8 cellular contexts compared by ENCODE assay signal in genomic region chr6:5302220-5302946, GRCh38. TPM values are rescaled to one million over a fixed set of nuclear protein-coding genes. Genes with fewer than 3 reads are reported as not detected.
DNase-seq lines count a peak whose midpoint lies in the region; ATAC-seq and TF ChIP-seq lines count a peak whose summit lies in the region.

No MANE protein-coding gene starts in this region.

- H3K27me3 ChIP-seq in transverse colon, result no peaks in the 10 kb centered on the region
- H3K27me3 ChIP-seq in brain microvascular endothelial cell (replicated peaks), result no peaks in the 10 kb centered on the region
- no peaks in the 10 kb centered on the region for H3K27me3 ChIP-seq in neuronal stem cell (ENCODE audit: control insufficient read depth in 3 of 3, insufficient read depth in 3 of 3, low read depth in 1 of 3, low read length in 3 of 3)

- H3K4ac ChIP-seq in neuronal stem cell (ENCODE audit: low read length), result no peak overlapping the region

- H3K27ac ChIP-seq in transverse colon (no peak overlapping the region), brain microvascular endothelial cell (no peak overlapping the region), neuronal stem cell (replicated peaks; ENCODE audit: low read length) (no peak overlapping the region)

- no peak overlapping the region for H2BK120ac ChIP-seq in neuronal stem cell (ENCODE audit: low read depth, low read length)

- H4K91ac ChIP-seq in neuronal stem cell (ENCODE audit: low read depth, low read length, poor library complexity), result no peak overlapping the region

- H2AK5ac ChIP-seq in neuronal stem cell (ENCODE audit: low read depth, low read length), result no peak overlapping the region

- H3K36me3 ChIP-seq in transverse colon (no peaks in the 10 kb centered on the region), brain microvascular endothelial cell (replicated peaks) (no peaks in the 10 kb centered on the region), neuronal stem cell (replicated peaks in 1 of 2; ENCODE audit: control insufficient read depth in 2 of 2, insufficient read depth in 2 of 2, low read length in 2 of 2) (no peaks in the 10 kb centered on the region)

- no peaks in the 10 kb centered on the region for H3K9me3 ChIP-seq in transverse colon
- H3K9me3 ChIP-seq in neuronal stem cell (replicated peaks in 1 of 2; ENCODE audit: control insufficient read depth in 2 of 2, insufficient read depth in 1 of 2, low read depth in 1 of 2, low read length in 2 of 2), result peaks cover 0 to 1% of the 10 kb centered on the region in 2 donors

- H3K14ac ChIP-seq in neuronal stem cell (ENCODE audit: low read length), result no peak overlapping the region

- H2BK5ac ChIP-seq in neuronal stem cell (ENCODE audit: low read length), result no peak overlapping the region

- intact Hi-C loops in transverse colon (cut with DNase I; ENCODE audit: low total_unique reads), result no loop called here

- no peak overlapping the region for H3K4me2 ChIP-seq in neuronal stem cell (ENCODE audit: insufficient read depth, low read length, poor library complexity, severe bottlenecking)

- TF ChIP-seq CTCF in GM12864 (IDR thresholded peaks at IDR 0.05; ENCODE audit: low read depth, low read length, missing control alignments) (no peak), transverse colon (IDR thresholded peaks at IDR 0.05) (no peak), brain microvascular endothelial cell (IDR thresholded peaks at IDR 0.05; ENCODE audit: low read depth, low read length, missing control alignments) (no peak)

- no peak overlapping the region for H3K18ac ChIP-seq in neuronal stem cell (ENCODE audit: low read length)

- H2AFZ ChIP-seq in neuronal stem cell (ENCODE audit: low read length), result no peak overlapping the region

- TF ChIP-seq EP300 in transverse colon (IDR thresholded peaks at IDR 0.05; ENCODE audit: low read depth), result no peak

- TF ChIP-seq POLR2A in transverse colon (IDR thresholded peaks at IDR 0.05), result no peak

- in situ Hi-C loops in transverse colon (cut with MboI; ENCODE audit: low pct_ligation_motif_present in 1 of 4, low pct_unique_long_range_greater_than_20kb in 1 of 4, low sequenced_read_pairs in 3 of 4) (loop anchor here in 1 of 4 donors (10.0 kb wide), 1 partner anchor 158 kb away; no protein-coding TSS in a partner anchor), brain microvascular endothelial cell (cut with HindIII; ENCODE audit: low pct_ligation_motif_present, low sequenced_read_pairs) (no loop called here)

- H3K79me1 ChIP-seq in neuronal stem cell (ENCODE audit: low read depth, low read length), result no peaks in the 10 kb centered on the region

- no peak overlapping the region for H2BK15ac ChIP-seq in neuronal stem cell (ENCODE audit: low read length)

- ATAC-seq in GM19452 (IDR thresholded peaks at IDR 0.05; ENCODE audit: unreplicated experiment) (peak; percentile 90), HG03439 (IDR thresholded peaks at IDR 0.05; ENCODE audit: unreplicated experiment) (peak; percentile 67)

- no peak overlapping the region for H4K8ac ChIP-seq in neuronal stem cell (ENCODE audit: low read depth, low read length)

- H2BK12ac ChIP-seq in neuronal stem cell (ENCODE audit: low read length), result no peak overlapping the region

- no peak overlapping the region for H3K23ac ChIP-seq in neuronal stem cell (ENCODE audit: low read depth, low read length, poor library complexity)

- H3K4me1 ChIP-seq in transverse colon, result peaks cover 0 to 15% (median 9%) of the 10 kb centered on the region in 4 donors
- H3K4me1 ChIP-seq in neuronal stem cell (ENCODE audit: control insufficient read depth in 2 of 2, insufficient read depth in 1 of 2, low read depth in 1 of 2, low read length in 2 of 2), result peaks cover 0 to 2% of the 10 kb centered on the region in 2 donors

- H3K4me3 ChIP-seq in GM12864 (ENCODE audit: low read depth, low read length) (peak overlapping the region; percentile 35; the same call in 1 of the 2 replicates), transverse colon (no peak overlapping the region), brain microvascular endothelial cell (ENCODE audit: low read depth, low read length) (no peak overlapping the region), neuronal stem cell (ENCODE audit: low read length in 2 of 2) (no peak overlapping the region)

- WGBS in transverse colon (ENCODE audit: low coverage in 1 of 2), 2 donors, result 66 to 80% methylated on average over 4 to 10 of the region's 10 CpGs
- WGBS in neuronal stem cell (ENCODE audit: extremely low coverage in 2 of 2, insufficient read length in 2 of 2, insufficient replicate concordance in 1 of 2), 2 donors, result no CpG with 5 or more reads among the region's 10 CpGs

- DNase-seq in GM12864 (ENCODE audit: low read depth) (peak; percentile 89), astrocyte of the hippocampus (ENCODE audit: low read depth, low spot score) (peak; percentile 28), transverse colon (no peak), brain microvascular endothelial cell (no peak), LoVo (ENCODE audit: low spot score) (no peak), neuronal stem cell (ENCODE audit: low spot score) (no peak)

- H3K9ac ChIP-seq in neuronal stem cell (ENCODE audit: low read depth, low read length, poor library complexity), result no peak overlapping the region

RNA-seq across cellular contexts. Expression of gene FARS2, which starts 41.1 kb away (rescaled TPM):
- 10 to 100 TPM in 3 of 4 donors, 1 to 10 TPM in 1; 2.6 to 21.9 (median 15.0) TPM for total RNA-seq in transverse colon
- polyA plus RNA-seq in neuronal stem cell (2013, experiment 1 of 2), result 6.7 TPM
- polyA plus RNA-seq in neuronal stem cell (2013, experiment 2 of 2), result 6.7 TPM

RNA-seq across cellular contexts. Expression of gene LYRM4, which starts 41.6 kb away (rescaled TPM):
- 10 to 100 TPM in 1 of 4 donors, 1 to 10 TPM in 3; 3.0 to 14.0 (median 6.9) TPM for total RNA-seq in transverse colon
- polyA plus RNA-seq in neuronal stem cell (2013, experiment 1 of 2), result 49.6 TPM
- 51.2 TPM for polyA plus RNA-seq in neuronal stem cell (2013, experiment 2 of 2)

Comparison
In these comparisons a context has a peak if more than half of its experiments do, and no peak if none do; other contexts are left out.
1. DNase-seq: peak in GM12864 (single experiment) and astrocyte of the hippocampus (single experiment); none in transverse colon (single experiment), brain microvascular endothelial cell (single experiment), LoVo (single experiment) and neuronal stem cell (single experiment).